ENCODE assay signal across 26 cellular contexts in the genomic region with DNA sequence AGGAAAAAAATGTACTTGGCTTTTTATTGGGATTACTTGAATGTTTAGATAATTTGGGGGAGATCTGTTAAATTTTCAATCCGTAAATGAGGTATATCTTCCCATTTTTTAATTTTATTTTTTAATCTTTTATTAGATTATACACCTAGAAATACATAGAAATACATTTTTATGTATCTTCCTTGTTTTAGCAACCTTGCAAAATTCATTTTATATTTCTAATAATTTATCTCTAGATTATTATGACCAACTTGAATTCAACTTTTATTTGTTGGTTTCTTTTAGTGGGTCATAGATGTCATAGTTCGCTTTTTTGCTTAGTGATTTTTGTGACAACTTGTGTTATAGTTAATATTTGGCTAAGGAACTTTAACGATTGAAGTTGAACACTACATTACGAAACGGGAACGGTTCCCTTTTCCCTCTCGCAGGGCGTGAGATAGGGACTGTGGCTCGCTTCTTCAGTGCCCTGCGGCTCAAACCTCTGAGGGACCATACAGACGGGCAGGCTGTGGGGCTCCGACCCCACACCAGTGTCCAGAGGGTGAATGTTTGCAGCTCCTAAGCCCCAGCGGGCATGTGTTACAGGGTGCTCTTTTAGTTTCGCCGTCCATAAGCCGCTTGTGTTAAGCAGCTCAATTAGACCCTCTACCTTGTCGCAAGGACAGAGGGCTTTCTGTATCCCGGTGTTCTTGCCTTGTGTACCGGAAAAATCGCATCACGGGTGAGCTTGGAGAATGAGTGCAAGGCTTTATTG. TPM values are rescaled to one million over a fixed set of nuclear protein-coding genes. Genes with fewer than 3 reads are reported as not detected.
DNase-seq lines count a peak whose midpoint lies in the region; ATAC-seq, FAIRE-seq and TF ChIP-seq lines count a peak whose summit lies in the region.
"Had no signal": no experiment of that assay in that cellular context is flagged by ENCODE, and none has a peak within 500 bp of the region (broad histone marks: within the 10 kb centered on the region; RNA-seq: fewer than 3 reads in every experiment).

No MANE protein-coding gene starts in this region.

- DNase-seq in A549 (ENCODE audit: low read depth in 1 of 2, low spot score in 1 of 2) (no peak), IMR-90 (no peak), PC-9 (no peak), HepG2 (ENCODE audit: low spot score) (no peak), OCI-M2 (lab: John Stamatoyannopoulos, UW; ENCODE audit: unreplicated experiment) (no peak), mesothelial cell of epicardium (ENCODE audit: low spot score in 2 of 2, unreplicated experiment in 2 of 2) (no peak), ureter (ENCODE audit: low spot score) (no peak), MG63 (no peak)
- DNase-seq: activated B cell treated with CpG ODN at 0.5 μM for 24 hours; activated CD4-positive, alpha-beta T cell treated with anti-CD3 and anti-CD28 coated beads, Interleukin-2, amount 50 U/mL, for 1 hour; activated T-cell treated with anti-CD3 and anti-CD28 coated beads, Interleukin-2, amount 50 U/mL, for 4 hours; dermis blood vessel endothelial cell; DMS79 treated with DMSO at 0.1 percent for 48 hours; glutamatergic neuron; KBM-7; NCI-H1694; spleen; T-helper 9 cell had no signal

- ATAC-seq in A549 (no peak), IMR-90 (ENCODE audit: low read depth) (no peak), HepG2 (peak; percentile 81)
- ATAC-seq: activated T-cell treated with anti-CD3 and anti-CD28 coated beads, Interleukin-2, amount 50 U/mL, for 4 hours had no signal

- TF ChIP-seq EP300 in A549 (IDR thresholded peaks at IDR 0.05) (no peak), HepG2 (IDR thresholded peaks at IDR 0.05; ENCODE audit: low read depth in 2 of 2, low read length in 2 of 2) (no peak), HepG2 (CRISPR knock-in tag; IDR thresholded peaks at IDR 0.05; ENCODE audit: borderline replicate concordance) (no peak)

- no peak overlapping the region for H3K56ac ChIP-seq in IMR-90 (ENCODE audit: extremely low read depth, insufficient read depth, low read length)

- CTCF ChIA-PET in A549 (lab: Yijun Ruan, JAX): interaction anchor here (0.9 to 1.5 kb wide), 2 partner anchors 9 to 34 kb away, joined by 3 read pairs; no protein-coding TSS in a partner anchor
- CTCF ChIA-PET in IMR-90 (lab: Yijun Ruan, JAX): no interaction called here
- CTCF ChIA-PET in PC-9 (lab: Charles Lee): no interaction called here
- CTCF ChIA-PET in HepG2 (lab: Yijun Ruan, JAX; ENCODE audit: low intra/inter-chr PET ratio, low total read pairs): no interaction called here

- H3K79me2 ChIP-seq in PC-9 (ENCODE audit: low read depth) (no peaks in the 10 kb centered on the region), HepG2 (ENCODE audit: insufficient read depth, low read length) (no peaks in the 10 kb centered on the region)
- H3K79me2 ChIP-seq: parathyroid adenoma had no signal

- POLR2A ChIA-PET in A549 (lab: Yijun Ruan, JAX) (no interaction called here), IMR-90 (lab: Charles Lee; ENCODE audit: unreplicated experiment) (no interaction called here), PC-9 (lab: Charles Lee; ENCODE audit: unreplicated experiment) (no interaction called here), HepG2 (lab: Yijun Ruan, JAX) (no interaction called here)

- no peak for TF ChIP-seq RAD21 in A549 (conservative IDR thresholded peaks at IDR 0.05 in 1 of 2, IDR thresholded peaks at IDR 0.05 in 1 of 2)
- no peak for TF ChIP-seq RAD21 in IMR-90 (IDR thresholded peaks at IDR 0.05; ENCODE audit: low read length)
- TF ChIP-seq RAD21 in HepG2 (CRISPR knock-in tag; IDR thresholded peaks at IDR 0.05): no peak

- H3K4me1 Mint-ChIP-seq in mesothelial cell of epicardium: no peaks in the 10 kb centered on the region
- H3K4me1 Mint-ChIP-seq: activated B cell treated with CpG ODN at 0.5 μM for 24 hours; central memory CD8-positive, alpha-beta T cell; nephron had no signal

- no peak overlapping the region for H3K4me3 Mint-ChIP-seq in mesothelial cell of epicardium
- H3K4me3 Mint-ChIP-seq: activated B cell treated with CpG ODN at 0.5 μM for 24 hours; activated T-cell treated with anti-CD3 and anti-CD28 coated beads, Interleukin-2, amount 50 U/mL, for 4 hours; central memory CD8-positive, alpha-beta T cell; nephron had no signal

- no peak for FAIRE-seq in A549 (lab: Jason Lieb, UNC)
- no peak for FAIRE-seq in HepG2 (lab: Jason Lieb, UNC)
- FAIRE-seq: keratinocyte had no signal

- peaks cover 22% of the 10 kb centered on the region for H3K9me3 Mint-ChIP-seq in mesothelial cell of epicardium

- H3K27ac ChIP-seq in A549 (no peak overlapping the region), IMR-90 (ENCODE audit: insufficient read depth, low read length) (no peak overlapping the region), PC-9 (no peak overlapping the region), HepG2 (ENCODE audit: extremely low read length, insufficient read depth, low read length) (no peak overlapping the region)
- H3K27ac ChIP-seq: parathyroid adenoma, right atrium auricular region, spleen had no signal

- no peaks in the 10 kb centered on the region for H3K27me3 Mint-ChIP-seq in mesothelial cell of epicardium (ENCODE audit: low read depth)
- H3K27me3 Mint-ChIP-seq: activated B cell treated with CpG ODN at 0.5 μM for 24 hours; central memory CD8-positive, alpha-beta T cell had no signal

- in situ Hi-C loops in IMR-90 (cut with MboI; ENCODE audit: low sequenced_read_pairs) (no loop called here), HepG2 (cut with HindIII; ENCODE audit: extremely low pct_ligation_motif_present, low pct_unique_long_range_greater_than_20kb) (no loop called here)

- no peak overlapping the region for H3K27ac Mint-ChIP-seq in mesothelial cell of epicardium
- H3K27ac Mint-ChIP-seq: nephron had no signal

- no peaks in the 10 kb centered on the region for H3K79me1 ChIP-seq in IMR-90 (ENCODE audit: low read depth in 1 of 2, low read length in 2 of 2)

- H4K91ac ChIP-seq in IMR-90 (ENCODE audit: insufficient read depth, low read depth, low read length): no peak overlapping the region

- H3K4me3 ChIP-seq in A549: no peak overlapping the region
- no peak overlapping the region for H3K4me3 ChIP-seq in IMR-90 (ENCODE audit: insufficient read depth, low read depth, low read length)
- H3K4me3 ChIP-seq in PC-9: no peak overlapping the region
- peak overlapping the region; percentile 19 to 56 (median 23); a peak in 5 of 6 replicates for H3K4me3 ChIP-seq in HepG2 (replicated peaks in 1 of 3; ENCODE audit: insufficient read depth in 1 of 3, low read depth in 2 of 3, low read length in 3 of 3)
- no peak overlapping the region for H3K4me3 ChIP-seq in MG63
- H3K4me3 ChIP-seq: HAP-1, right atrium auricular region, spleen had no signal

- TF ChIP-seq POLR2A in A549 (IDR thresholded peaks at IDR 0.05; ENCODE audit: low read length) (no peak), IMR-90 (IDR thresholded peaks at IDR 0.05; ENCODE audit: low read depth, low read length) (no peak), HepG2 (IDR thresholded peaks at IDR 0.05; ENCODE audit: insufficient read depth in 1 of 2, low read depth in 2 of 2, low read length in 2 of 2) (no peak)

- no peak overlapping the region for H2AK5ac ChIP-seq in IMR-90 (ENCODE audit: low read depth, low read length)

- no peak overlapping the region for H3K4ac ChIP-seq in IMR-90 (ENCODE audit: low read depth, low read length)

- H2AK9ac ChIP-seq in IMR-90 (replicated peaks; ENCODE audit: low read depth, low read length, poor library complexity): no peak overlapping the region

- intact Hi-C loops in IMR-90 (cut with micrococcal nuclease) (no loop called here), PC-9 (cut with micrococcal nuclease; ENCODE audit: unreplicated experiment) (no loop called here), HepG2 (cut with micrococcal nuclease; ENCODE audit: unreplicated experiment) (no loop called here)

- no peaks in the 10 kb centered on the region for H3K4me1 ChIP-seq in A549
- H3K4me1 ChIP-seq in IMR-90 (ENCODE audit: control insufficient read depth, insufficient read depth, low read length): no peaks in the 10 kb centered on the region
- no peaks in the 10 kb centered on the region for H3K4me1 ChIP-seq in PC-9 (replicated peaks; ENCODE audit: insufficient read depth)
- peaks cover 21% of the 10 kb centered on the region for H3K4me1 ChIP-seq in HepG2 (ENCODE audit: insufficient read depth, low read length)
- H3K4me1 ChIP-seq: HAP-1, parathyroid adenoma, right atrium auricular region had no signal

- H3K4me2 ChIP-seq in A549 (no peak overlapping the region), IMR-90 (ENCODE audit: low read depth, low read length) (no peak overlapping the region), PC-9 (peak overlapping the region; percentile 31; the same call in 1 of the 2 replicates), HepG2 (ENCODE audit: low read depth, low read length) (peak overlapping the region; percentile 83)

- no peak overlapping the region for H2BK20ac ChIP-seq in IMR-90 (ENCODE audit: low read depth, low read length)

- peaks cover 22% of the 10 kb centered on the region for H3K9me3 ChIP-seq in A549
- peaks cover 10% of the 10 kb centered on the region for H3K9me3 ChIP-seq in IMR-90 (ENCODE audit: control insufficient read depth, insufficient read depth, low read length)
- no peaks in the 10 kb centered on the region for H3K9me3 ChIP-seq in PC-9 (ENCODE audit: insufficient read depth, low read depth)
- H3K9me3 ChIP-seq in HepG2 (ENCODE audit: low read length): peaks cover 29% of the 10 kb centered on the region
- no peaks in the 10 kb centered on the region for H3K9me3 ChIP-seq in MG63
- H3K9me3 ChIP-seq: right atrium auricular region had no signal

- no peak overlapping the region for H4K5ac ChIP-seq in IMR-90 (ENCODE audit: low read depth, low read length)

- H2AFZ ChIP-seq in IMR-90 (replicated peaks; ENCODE audit: low read length, poor library complexity) (no peak overlapping the region), PC-9 (no peak overlapping the region), HepG2 (ENCODE audit: low read length) (no peak overlapping the region)
- H2AFZ ChIP-seq: parathyroid adenoma had no signal

- H4K8ac ChIP-seq in IMR-90 (ENCODE audit: low read depth in 2 of 2, low read length in 2 of 2): no peak overlapping the region

- no peaks in the 10 kb centered on the region for H4K20me1 ChIP-seq in IMR-90 (ENCODE audit: insufficient read depth, low read length)
- no peaks in the 10 kb centered on the region for H4K20me1 ChIP-seq in PC-9 (ENCODE audit: insufficient read depth)
- H4K20me1 ChIP-seq in HepG2 (ENCODE audit: insufficient read depth, low read length): no peaks in the 10 kb centered on the region

- BruUV-seq in IMR-90 (replicated peaks; lab: Mats Ljungman, UMichigan) (no TSS peak), PC-9 (replicated peaks; lab: Mats Ljungman, UMichigan) (no TSS peak), HepG2 (replicated peaks; lab: Mats Ljungman, UMichigan) (no TSS peak)

- no peaks in the 10 kb centered on the region for H3K36me3 Mint-ChIP-seq in mesothelial cell of epicardium

- 0 out of 2 replicates have a peak, but pooled peaks cover 4% of the 10 kb centered on the region for H3K9me1 ChIP-seq in IMR-90 (ENCODE audit: insufficient read depth, low read length)

- H3K23ac ChIP-seq in IMR-90 (ENCODE audit: low read depth, low read length): no peak overlapping the region

- no peak overlapping the region for H2BK5ac ChIP-seq in IMR-90 (ENCODE audit: low read depth, low read length, poor library complexity, severe bottlenecking)

- no peaks in the 10 kb centered on the region for H3K9me2 ChIP-seq in PC-9 (ENCODE audit: insufficient read depth)

- TF ChIP-seq CTCF in A549 (IDR thresholded peaks at IDR 0.05): no peak
- no peak for TF ChIP-seq CTCF in IMR-90 (conservative IDR thresholded peaks at IDR 0.05; ENCODE audit: low read depth, low read length)
- no peak for TF ChIP-seq CTCF in PC-9 (conservative IDR thresholded peaks at IDR 0.05)
- TF ChIP-seq CTCF in HepG2 (CRISPR knock-in tag; IDR thresholded peaks at IDR 0.05): no peak
- TF ChIP-seq CTCF in mesothelial cell of epicardium (IDR thresholded peaks at IDR 0.05; ENCODE audit: unreplicated experiment): no peak

- H3K18ac ChIP-seq in IMR-90 (ENCODE audit: low read depth, low read length): no peak overlapping the region

- H3K27me3 ChIP-seq in IMR-90 (ENCODE audit: control insufficient read depth, insufficient read depth, low read length) (no peaks in the 10 kb centered on the region), PC-9 (ENCODE audit: insufficient read depth, low read depth) (no peaks in the 10 kb centered on the region), HepG2 (ENCODE audit: control insufficient read depth in 1 of 2, insufficient read depth in 2 of 2, low read length in 2 of 2) (peaks cover 0 to 29% of the 10 kb centered on the region in 2 experiments; a peak in 4 of 5 replicates), MG63 (no peaks in the 10 kb centered on the region)
- H3K27me3 ChIP-seq: right atrium auricular region, spleen had no signal

- H3K36me3 ChIP-seq in IMR-90 (ENCODE audit: control insufficient read depth, insufficient read depth, low read length) (no peaks in the 10 kb centered on the region), PC-9 (ENCODE audit: low read depth) (no peaks in the 10 kb centered on the region), HepG2 (replicated peaks in 1 of 2; ENCODE audit: control insufficient read depth in 1 of 2, insufficient read depth in 2 of 2, low read length in 2 of 2) (no peaks in the 10 kb centered on the region), MG63 (no peaks in the 10 kb centered on the region)
- H3K36me3 ChIP-seq: HAP-1, right atrium auricular region had no signal

- H3K9ac ChIP-seq in IMR-90 (ENCODE audit: low read depth, low read length) (no peak overlapping the region), HepG2 (ENCODE audit: insufficient read depth, low read depth, low read length) (peak overlapping the region; percentile 32; the same call in 1 of the 2 replicates)
- H3K9ac ChIP-seq: parathyroid adenoma had no signal

- dilution Hi-C loops in IMR-90 (cut with HindIII; ENCODE audit: low sequenced_read_pairs, unreplicated experiment): no loop called here

- H2BK120ac ChIP-seq in IMR-90 (ENCODE audit: low read depth, low read length): no peak overlapping the region

- WGBS in A549 (ENCODE audit: missing lambda C conversion rate): 83% methylated on average over 21 of the region's 21 CpGs
- WGBS in IMR-90 (ENCODE audit: extremely low coverage in 2 of 2, insufficient read length in 1 of 2), 2 experiments: 89% methylated on average over 12 of the region's 21 CpGs; no CpG with 5 or more reads in 1 of the 2 experiments
- 19% methylated on average over 21 of the region's 21 CpGs for WGBS in HepG2 (ENCODE audit: low lambda C conversion rate)

- H3K14ac ChIP-seq in IMR-90 (replicated peaks; ENCODE audit: low read depth, low read length): no peak overlapping the region

- no peak overlapping the region for H2BK15ac ChIP-seq in IMR-90 (ENCODE audit: low read depth, low read length)

- H3F3A ChIP-seq in PC-9 (ENCODE audit: insufficient read depth, low read depth): no peaks in the 10 kb centered on the region

RNA-seq across cellular contexts. Expression of a gene that starts 47.9 kb away (rescaled TPM):
- polyA plus RNA-seq in A549 (2011; rRNA removed) (18.8 and 21.4 TPM in 2 replicates), A549 (2017; fragmentation: RNase III; extraction: RNeasy Plus Mini Kit Qiagen cat#74134 plus additional on column Dnase treatment) (12.2 to 12.9 TPM (median 12.5 TPM) in 3 replicates), IMR-90 (2012; rRNA removed) (1.5 and 2.0 TPM in 2 replicates), HepG2 (2011; rRNA removed) (0.09 and 0.16 TPM in 2 replicates)
- 8.0 and 10.2 TPM in 2 replicates for polyA plus RNA-seq in A549 (2012; cell fraction: cytosol; rRNA removed)
- polyA plus RNA-seq in A549 (2012; cell fraction: nucleus; rRNA removed): 5.4 and 7.4 TPM in 2 replicates
- 15.9 and 17.4 TPM in 2 replicates for polyA minus RNA-seq in A549 (2011; rRNA and poly(A)+ RNA removed)
- total RNA-seq in IMR-90 (2012; rRNA removed) (4.2 and 4.5 TPM in 2 replicates), PC-9 (2021) (8.2 and 9.4 TPM in 2 replicates), HepG2 (2016; rRNA removed; fragmentation: Illumina TruSeq; extraction: Trizol) (0.53 and 0.83 TPM in 2 replicates), mesothelial cell of epicardium (6.7 to 7.5 TPM (median 6.8 TPM) in 3 replicates), ureter (13.9 TPM)
- 0.73 and 1.1 TPM in 2 replicates for polyA plus RNA-seq in IMR-90 (2012; cell fraction: cytosol; rRNA removed)
- polyA plus RNA-seq in IMR-90 (2012; cell fraction: nucleus; rRNA removed; ENCODE audit: low replicate concordance): 0.39 and 1.7 TPM in 2 replicates
- total RNA-seq in HepG2 (2016; cell fraction: cytosol; rRNA removed; fragmentation: Illumina TruSeq; extraction: Trizol; ENCODE audit: low read depth): under 0.01 and 0.09 TPM in 2 replicates
- total RNA-seq in HepG2 (2016; cell fraction: insoluble cytoplasmic fraction; rRNA removed; fragmentation: Illumina TruSeq; extraction: Trizol): 0.61 and 0.86 TPM in 2 replicates
- total RNA-seq in HepG2 (2016; cell fraction: membrane; rRNA removed; fragmentation: Illumina TruSeq; extraction: Trizol): 0.25 and 0.31 TPM in 2 replicates
- 0.19 and 0.44 TPM in 2 replicates for total RNA-seq in HepG2 (2016; cell fraction: nucleus; rRNA removed; fragmentation: Illumina TruSeq; extraction: Trizol)
- 0.09 and 0.10 TPM in 2 replicates for polyA plus RNA-seq in HepG2 (2011; cell fraction: cytosol; rRNA removed)
- 0.11 and 0.19 TPM in 2 replicates for polyA plus RNA-seq in HepG2 (2011; cell fraction: nucleus; rRNA removed)
- polyA plus RNA-seq in HepG2 (2012): 0.05 and 0.08 TPM in 2 replicates
- 0.06 and 0.08 TPM in 2 replicates for polyA plus RNA-seq in HepG2 (2016; cell fraction: cytosol; fragmentation: Illumina TruSeq; extraction: Trizol; ENCODE audit: low read depth)
- 0.59 and 0.73 TPM in 2 replicates for polyA plus RNA-seq in HepG2 (2016; cell fraction: insoluble cytoplasmic fraction; fragmentation: Illumina TruSeq; extraction: Trizol; ENCODE audit: low read depth)
- polyA plus RNA-seq in HepG2 (2016; cell fraction: membrane; fragmentation: Illumina TruSeq; extraction: Trizol; ENCODE audit: low read depth): 0.10 and 0.11 TPM in 2 replicates
- polyA plus RNA-seq in HepG2 (2016; cell fraction: nucleus; fragmentation: Illumina TruSeq; extraction: Trizol; ENCODE audit: insufficient read depth, low read depth): 0.48 and 0.55 TPM in 2 replicates
- polyA minus RNA-seq in HepG2 (2011; rRNA and poly(A)+ RNA removed; ENCODE audit: low replicate concordance): 0.06 TPM in 1 of 2 replicates, not detected in the other
- 0.10 TPM in 1 of 2 replicates, not detected in the other for polyA minus RNA-seq in HepG2 (2011; cell fraction: cytosol; rRNA and poly(A)+ RNA removed)
- 0.12 and 0.13 TPM in 2 replicates for polyA minus RNA-seq in HepG2 (2011; cell fraction: nucleus; rRNA and poly(A)+ RNA removed)
- total RNA-seq in MG63 (2014; rRNA removed; shearing (Covaris generic); ENCODE audit: low replicate concordance): 6.2 and 6.3 TPM in 2 replicates

RNA-seq across cellular contexts. Expression of a gene that starts 53.8 kb away (rescaled TPM):
- polyA plus RNA-seq in A549 (2011; rRNA removed): not detected in 2 replicates
- polyA plus RNA-seq in A549 (2012; cell fraction: cytosol; rRNA removed): not detected in 2 replicates
- polyA plus RNA-seq in A549 (2012; cell fraction: nucleus; rRNA removed): not detected in 2 replicates
- polyA plus RNA-seq in A549 (2017; fragmentation: RNase III; extraction: RNeasy Plus Mini Kit Qiagen cat#74134 plus additional on column Dnase treatment): not detected in 3 replicates
- polyA minus RNA-seq in A549 (2011; rRNA and poly(A)+ RNA removed): not detected in 2 replicates
- total RNA-seq in IMR-90 (2012; rRNA removed): not detected in 2 replicates
- polyA plus RNA-seq in IMR-90 (2012; rRNA removed): not detected in 2 replicates
- polyA plus RNA-seq in IMR-90 (2012; cell fraction: cytosol; rRNA removed): not detected in 2 replicates
- not detected in 2 replicates for polyA plus RNA-seq in IMR-90 (2012; cell fraction: nucleus; rRNA removed; ENCODE audit: low replicate concordance)
- total RNA-seq in PC-9 (2021): not detected in 2 replicates
- total RNA-seq in HepG2 (2016; rRNA removed; fragmentation: Illumina TruSeq; extraction: Trizol): not detected in 2 replicates
- total RNA-seq in HepG2 (2016; cell fraction: cytosol; rRNA removed; fragmentation: Illumina TruSeq; extraction: Trizol; ENCODE audit: low read depth): not detected in 2 replicates
- not detected in 2 replicates for total RNA-seq in HepG2 (2016; cell fraction: insoluble cytoplasmic fraction; rRNA removed; fragmentation: Illumina TruSeq; extraction: Trizol)
- total RNA-seq in HepG2 (2016; cell fraction: membrane; rRNA removed; fragmentation: Illumina TruSeq; extraction: Trizol): not detected in 2 replicates
- total RNA-seq in HepG2 (2016; cell fraction: nucleus; rRNA removed; fragmentation: Illumina TruSeq; extraction: Trizol): not detected in 2 replicates
- not detected in 2 replicates for polyA plus RNA-seq in HepG2 (2011; rRNA removed)
- polyA plus RNA-seq in HepG2 (2011; cell fraction: cytosol; rRNA removed): not detected in 2 replicates
- not detected in 2 replicates for polyA plus RNA-seq in HepG2 (2011; cell fraction: nucleus; rRNA removed)
- polyA plus RNA-seq in HepG2 (2012): not detected in 2 replicates
- polyA plus RNA-seq in HepG2 (2016; cell fraction: cytosol; fragmentation: Illumina TruSeq; extraction: Trizol; ENCODE audit: low read depth): not detected in 2 replicates
- polyA plus RNA-seq in HepG2 (2016; cell fraction: insoluble cytoplasmic fraction; fragmentation: Illumina TruSeq; extraction: Trizol; ENCODE audit: low read depth): not detected in 2 replicates
- not detected in 2 replicates for polyA plus RNA-seq in HepG2 (2016; cell fraction: membrane; fragmentation: Illumina TruSeq; extraction: Trizol; ENCODE audit: low read depth)
- not detected in 2 replicates for polyA plus RNA-seq in HepG2 (2016; cell fraction: nucleus; fragmentation: Illumina TruSeq; extraction: Trizol; ENCODE audit: insufficient read depth, low read depth)
- polyA minus RNA-seq in HepG2 (2011; rRNA and poly(A)+ RNA removed; ENCODE audit: low replicate concordance): not detected in 2 replicates
- polyA minus RNA-seq in HepG2 (2011; cell fraction: cytosol; rRNA and poly(A)+ RNA removed): not detected in 2 replicates
- polyA minus RNA-seq in HepG2 (2011; cell fraction: nucleus; rRNA and poly(A)+ RNA removed): not detected in 2 replicates
- total RNA-seq in mesothelial cell of epicardium: 0.05 TPM in 1 of 3 replicates, not detected in the others
- not detected for total RNA-seq in ureter
- not detected in 2 replicates for total RNA-seq in MG63 (2014; rRNA removed; shearing (Covaris generic); ENCODE audit: low replicate concordance)
- total RNA-seq: activated B cell treated with CpG ODN at 0.5 μM for 24 hours; activated T-cell treated with anti-CD3 and anti-CD28 coated beads, Interleukin-2, amount 50 U/mL, for 4 hours; OCI-LY7; right atrium auricular region; spleen had no signal
- polyA plus RNA-seq: BJ, keratinocyte had no signal

Comparison
In these comparisons a context has a peak if more than half of its experiments do, and no peak if none do; other contexts are left out.
1. H3K4me2 ChIP-seq: peak in PC-9 (single experiment) and HepG2 (single experiment); none in A549 (single experiment) and IMR-90 (single experiment).
2. H3K4me3 ChIP-seq: peak in HepG2 (3 of 3); none in A549 (single experiment), IMR-90 (single experiment), PC-9 (single experiment) and MG63 (single experiment).